Comparison of ENCODE assay signal across 8 cellular contexts in the genomic region with DNA sequence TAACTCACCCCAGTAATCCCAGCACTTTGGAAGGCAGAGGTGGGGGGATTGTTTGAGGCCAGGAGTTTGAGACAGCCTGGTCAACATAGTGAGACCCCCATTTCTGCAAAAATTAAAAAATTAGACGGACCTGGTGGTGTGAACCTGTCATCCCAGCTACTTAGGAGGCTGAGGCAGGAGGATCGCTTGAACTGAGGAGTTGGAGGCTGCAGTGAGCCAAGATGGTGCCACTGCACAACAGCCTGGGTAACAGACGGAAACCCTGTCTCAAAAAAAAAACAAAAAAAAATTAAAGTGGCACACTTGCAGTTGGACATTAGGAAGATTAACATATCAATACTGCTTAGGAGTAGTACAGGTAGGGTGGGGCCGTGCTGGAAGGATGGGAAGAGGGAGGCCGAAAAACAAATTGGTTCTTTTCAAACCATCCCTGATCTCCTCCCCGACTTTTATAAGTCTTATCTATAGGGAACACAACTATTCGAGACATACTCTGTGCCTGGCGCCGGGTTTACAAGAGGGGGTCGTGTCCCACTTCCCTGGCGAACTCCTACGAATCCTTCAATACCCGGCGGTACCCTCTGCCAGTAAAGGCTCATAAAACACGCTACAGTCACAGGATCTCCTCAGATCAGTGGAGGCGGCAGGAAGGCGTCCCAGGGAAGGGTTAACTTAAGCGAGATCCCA. TPM values are rescaled to one million over a fixed set of nuclear protein-coding genes. Genes with fewer than 3 reads are reported as not detected.
DNase-seq lines count a peak whose midpoint lies in the region; ATAC-seq and TF ChIP-seq lines count a peak whose summit lies in the region.

No MANE protein-coding gene starts in this region.

- H3K9me2 ChIP-seq in GM23248 (ENCODE audit: insufficient read depth) (no peaks in the 10 kb centered on the region), SU-DHL-6 (replicated peaks; ENCODE audit: insufficient read depth, low read length) (no peaks in the 10 kb centered on the region)

- DNase-seq in GM23248 (no peak), fibroblast of pulmonary artery (ENCODE audit: low read depth) (no peak), skeletal muscle cell (ENCODE audit: low read depth) (no peak), ureter (ENCODE audit: low spot score) (no peak)
- no peak for DNase-seq in central memory CD4-positive, alpha-beta T cell
- no peak for DNase-seq in activated CD4-positive, alpha-beta T cell treated with anti-CD3 and anti-CD28 coated beads, Interleukin-2, amount 50 U/mL, for 4 hours

- H3K9ac ChIP-seq in GM23248 (peak overlapping the region; percentile 84), SU-DHL-6 (ENCODE audit: low read length) (peak overlapping the region; percentile 79)

- H3K4me3 ChIP-seq in GM23248 (peak overlapping the region; percentile 88), SU-DHL-6 (ENCODE audit: insufficient read depth, low read length, poor library complexity, severe bottlenecking) (peak overlapping the region; percentile 98), fibroblast of pulmonary artery (replicated peaks; ENCODE audit: low read depth, low read length) (peak overlapping the region; percentile 97), skeletal muscle cell (ENCODE audit: low read depth, low read length) (peak overlapping the region; percentile 96)

- H3F3A ChIP-seq in GM23248 (ENCODE audit: insufficient read depth) (peaks cover 4% of the 10 kb centered on the region), SU-DHL-6 (ENCODE audit: insufficient read depth) (peaks cover 11% of the 10 kb centered on the region)

- TF ChIP-seq CTCF in SU-DHL-6 (IDR thresholded peaks at IDR 0.05; ENCODE audit: insufficient read depth, low read length, poor library complexity, severe bottlenecking) (no peak), fibroblast of pulmonary artery (IDR thresholded peaks at IDR 0.05; ENCODE audit: low read length, missing control alignments) (no peak)

- H4K20me1 ChIP-seq in GM23248 (ENCODE audit: insufficient read depth) (no peaks in the 10 kb centered on the region), SU-DHL-6 (ENCODE audit: low read depth, low read length) (no peaks in the 10 kb centered on the region)

- no peak for ATAC-seq in GM18498 (IDR thresholded peaks at IDR 0.05; ENCODE audit: unreplicated experiment)

- H3K4me1 ChIP-seq in GM23248 (ENCODE audit: insufficient read depth) = peaks cover 10% of the 10 kb centered on the region; the same call in 1 of the 2 replicates

- 17% methylated on average over 18 of the region's 18 CpGs for WGBS in GM23248 (ENCODE audit: low coverage in 1 of 2, low lambda C conversion rate in 2 of 2, missing lambda C conversion rate in 2 of 2), 2 experiments

- H2AFZ ChIP-seq in GM23248 (peak overlapping the region; percentile 86), SU-DHL-6 (ENCODE audit: low read depth, low read length, severe bottlenecking) (peak overlapping the region; percentile 52)

- H3K4me2 ChIP-seq in GM23248 (ENCODE audit: unreplicated experiment) = peak overlapping the region; percentile 76
- peak overlapping the region; percentile 73 for H3K4me2 ChIP-seq in SU-DHL-6 (ENCODE audit: low read depth, low read length, poor library complexity, severe bottlenecking)

- in situ Hi-C loops in GM23248 (cut with MboI) = no loop called here

- H3K27ac ChIP-seq in GM23248 = peak overlapping the region; percentile 87
- peak overlapping the region; percentile 69 for H3K27ac ChIP-seq in SU-DHL-6 (ENCODE audit: low read depth, low read length)

- H3K27me3 ChIP-seq in GM23248 (replicated peaks; ENCODE audit: insufficient read depth) (no peaks in the 10 kb centered on the region), SU-DHL-6 (ENCODE audit: low read length) (no peaks in the 10 kb centered on the region)

- H3K9me3 ChIP-seq in GM23248 (ENCODE audit: low read depth) = no peaks in the 10 kb centered on the region
- no peaks in the 10 kb centered on the region for H3K9me3 ChIP-seq in SU-DHL-6 (ENCODE audit: insufficient read depth, low read length)

- H3K79me2 ChIP-seq in GM23248 (ENCODE audit: insufficient read depth) = peaks cover 43% of the 10 kb centered on the region
- H3K79me2 ChIP-seq in SU-DHL-6 (ENCODE audit: insufficient read depth, low read length) = peaks cover 9% of the 10 kb centered on the region

- H3K36me3 ChIP-seq in GM23248 (ENCODE audit: low read depth) (no peaks in the 10 kb centered on the region), SU-DHL-6 (ENCODE audit: low read length) (no peaks in the 10 kb centered on the region)

RNA-seq across cellular contexts. Expression of gene TAF6, which starts 0.6 kb away (rescaled TPM):
- total RNA-seq in GM23248 (2014; rRNA removed; shearing (Covaris generic)) = 40.5 and 69.8 TPM in 2 replicates
- polyA plus RNA-seq in GM23248 (2016; fragmentation: Nextera tagmentation; extraction: Ambion mirVana) = 53.0 and 55.2 TPM in 2 replicates
- total RNA-seq in ureter = 47.4 TPM

RNA-seq across cellular contexts. Expression of gene CNPY4, which starts 0.9 kb away (rescaled TPM):
- 26.2 and 37.8 TPM in 2 replicates for total RNA-seq in GM23248 (2014; rRNA removed; shearing (Covaris generic))
- polyA plus RNA-seq in GM23248 (2016; fragmentation: Nextera tagmentation; extraction: Ambion mirVana) = 26.9 and 29.9 TPM in 2 replicates
- total RNA-seq in ureter = 8.7 TPM

RNA-seq across cellular contexts. Expression of gene MBLAC1, which starts 8.2 kb away (rescaled TPM):
- total RNA-seq in GM23248 (2014; rRNA removed; shearing (Covaris generic)) = 0.43 and 1.9 TPM in 2 replicates
- 1.3 TPM in 2 replicates for polyA plus RNA-seq in GM23248 (2016; fragmentation: Nextera tagmentation; extraction: Ambion mirVana)
- total RNA-seq in ureter = 1.5 TPM

RNA-seq across cellular contexts. Expression of gene AP4M1, which starts 17.1 kb away (rescaled TPM):
- total RNA-seq in GM23248 (2014; rRNA removed; shearing (Covaris generic)) = 13.7 and 16.2 TPM in 2 replicates
- polyA plus RNA-seq in GM23248 (2016; fragmentation: Nextera tagmentation; extraction: Ambion mirVana) = 18.7 and 19.4 TPM in 2 replicates
- 19.5 TPM for total RNA-seq in ureter

RNA-seq across cellular contexts. Expression of gene MCM7, which starts 17.3 kb away (rescaled TPM):
- 61.3 and 93.1 TPM in 2 replicates for total RNA-seq in GM23248 (2014; rRNA removed; shearing (Covaris generic))
- polyA plus RNA-seq in GM23248 (2016; fragmentation: Nextera tagmentation; extraction: Ambion mirVana) = 49.6 and 53.7 TPM in 2 replicates
- total RNA-seq in ureter = 52.4 TPM
